In genomic region chr7:94129443-94130140, GRCh38 we compare ENCODE assay signal across 1 cellular context.
TF ChIP-seq lines count a peak whose summit lies in the region.

No MANE protein-coding gene starts in this region.

TF ChIP-seq in endothelial cell of umbilical vein, 7 proteins besides CTCF, POLR2A, EP300 and RAD21:
- peak; percentile 54 for TF ChIP-seq JUN (IDR thresholded peaks at IDR 0.05; ENCODE audit: borderline replicate concordance, insufficient read depth, insufficient read length, low read depth)
- peak; percentile 89 for TF ChIP-seq GATA2 (IDR thresholded peaks at IDR 0.05; ENCODE audit: insufficient read depth, insufficient read length, low read depth, low read length)
- TF ChIP-seq MYC (IDR thresholded peaks at IDR 0.05; ENCODE audit: low read depth, low read length): no peak
- no peak for TF ChIP-seq MAX (IDR thresholded peaks at IDR 0.05; ENCODE audit: insufficient read depth, insufficient read length)
- TF ChIP-seq EZH2 (IDR thresholded peaks at IDR 0.05; ENCODE audit: borderline replicate concordance, low read depth, low read length, severe bottlenecking): no peak
- peak; percentile 59 for TF ChIP-seq POLR2AphosphoS5 (IDR thresholded peaks at IDR 0.05; ENCODE audit: insufficient read depth, low read depth, low read length)
- peak; percentile 90 for TF ChIP-seq FOS (IDR thresholded peaks at IDR 0.05; ENCODE audit: borderline replicate concordance, insufficient read depth, low read length)
